ENCODE assay signal across 10 cellular contexts in the genomic region with DNA sequence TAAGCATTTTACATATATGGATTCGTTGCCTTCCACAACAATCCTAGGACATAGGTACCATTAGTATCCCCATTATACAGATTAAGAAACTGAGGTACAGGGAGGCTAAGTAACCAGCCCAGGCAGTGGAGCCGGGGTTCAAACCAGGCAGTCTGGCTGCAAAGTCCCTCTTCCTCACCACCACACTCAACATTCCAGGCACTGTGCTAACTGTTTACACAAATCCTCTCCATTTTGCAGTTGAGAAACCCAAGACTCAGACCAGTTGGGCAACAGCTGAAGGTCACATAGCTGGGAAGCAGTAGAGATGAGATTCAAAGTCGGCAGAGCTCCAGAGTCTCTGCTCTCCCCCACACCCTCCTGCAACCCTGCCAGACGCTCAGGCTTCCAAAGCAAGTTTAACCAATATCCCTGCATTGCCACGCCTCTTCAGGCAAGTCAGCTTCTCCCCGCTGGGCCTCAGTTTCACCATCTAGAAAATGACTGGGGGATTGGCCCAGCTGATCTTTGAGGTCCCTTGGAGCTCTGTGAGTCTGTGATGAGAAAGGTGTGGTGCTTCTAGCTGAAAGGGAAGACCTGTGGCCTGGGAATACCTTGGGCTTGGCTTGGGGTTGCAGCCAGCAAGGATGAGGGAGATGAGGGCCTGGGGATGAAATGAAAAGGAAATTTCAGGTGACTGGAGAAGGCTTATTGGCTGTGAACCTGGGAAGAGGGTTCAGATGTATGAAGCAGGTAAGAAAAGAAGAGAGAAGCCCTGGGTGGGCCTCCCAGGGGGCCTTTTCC. TPM values are rescaled to one million over a fixed set of nuclear protein-coding genes. Genes with fewer than 3 reads are reported as not detected.
DNase-seq lines count a peak whose midpoint lies in the region; TF ChIP-seq lines count a peak whose summit lies in the region.
"Had no signal": no experiment of that assay in that cellular context is flagged by ENCODE, and none has a peak within 500 bp of the region (broad histone marks: within the 10 kb centered on the region; RNA-seq: fewer than 3 reads in every experiment).

No MANE protein-coding gene starts in this region.

- TF ChIP-seq EP300 in sigmoid colon (IDR thresholded peaks at IDR 0.05) = peak in 2 of 4 donors; percentile 69 to 75

- H3K4me3 ChIP-seq in WI38 (ENCODE audit: low read depth, low read length) (peak overlapping the region; percentile 42), fibroblast of pulmonary artery (replicated peaks; ENCODE audit: low read depth, low read length) (no peak overlapping the region), sigmoid colon (no peak overlapping the region)

- peak; percentile 81 for DNase-seq in ELR (ENCODE audit: low read depth)
- DNase-seq in fibroblast of pulmonary artery (ENCODE audit: low read depth) = peak; percentile 99
- peak; percentile 95 for DNase-seq in sigmoid colon
- DNase-seq in effector CD4-positive, alpha-beta T cell = no peak
- no peak for DNase-seq in midbrain (lab: John Stamatoyannopoulos, UW)
- DNase-seq in stimulated activated CD4-positive, alpha-beta T cell treated with anti-CD3 and anti-CD28 coated beads, Interleukin-15, amount 100 ng/mL, for 24 hours = no peak
- DNase-seq in NCI-H526 (lab: John Stamatoyannopoulos, UW) = no peak

- H3K27me3 ChIP-seq in sigmoid colon = no peaks in the 10 kb centered on the region

- 77 to 82% methylated on average over 6 of the region's 6 CpGs for WGBS in sigmoid colon, 2 donors

- intact Hi-C loops in sigmoid colon (cut with DNase I) = loop anchor here (5.0 kb wide), 2 partner anchors 109 to 249 kb away; partner anchors contain the start of gene IGFBP4

- no peaks in the 10 kb centered on the region for H3K9me3 ChIP-seq in sigmoid colon

- no peak for TF ChIP-seq CTCF in WI38 (IDR thresholded peaks at IDR 0.05; ENCODE audit: low read depth, low read length)
- no peak for TF ChIP-seq CTCF in fibroblast of pulmonary artery (IDR thresholded peaks at IDR 0.05; ENCODE audit: low read length, missing control alignments)
- no peak for TF ChIP-seq CTCF in sigmoid colon (IDR thresholded peaks at IDR 0.05)

- no peaks in the 10 kb centered on the region for H3K36me3 ChIP-seq in sigmoid colon

- no peak for TF ChIP-seq POLR2A in sigmoid colon (IDR thresholded peaks at IDR 0.05)

- peak overlapping the region; percentile 74 to 90 (median 87) for H3K27ac ChIP-seq in sigmoid colon
- H3K27ac ChIP-seq: HL-60 had no signal

- H3K4me1 ChIP-seq in sigmoid colon = peaks cover 0 to 79% (median 71%) of the 10 kb centered on the region in 4 donors

RNA-seq across cellular contexts. Expression of gene CCR7, which starts 14.0 kb away (rescaled TPM):
- not detected for total RNA-seq in sigmoid colon
- polyA plus RNA-seq in sigmoid colon = 10 to 100 TPM in 1 of 3 donors, not detected in 2; 73.5 TPM
- total RNA-seq: endothelial cell of umbilical vein had no signal

RNA-seq across cellular contexts. Expression of gene TNS4, which starts 49.9 kb away (rescaled TPM):
- not detected for total RNA-seq in sigmoid colon
- 1 to 10 TPM; 1.2 to 6.9 (median 1.8) TPM for polyA plus RNA-seq in sigmoid colon
- total RNA-seq: endothelial cell of umbilical vein had no signal
- polyA plus RNA-seq: endothelial cell of umbilical vein had no signal

Comparison
In these comparisons a context has a peak if more than half of its experiments do, and no peak if none do; other contexts are left out.
1. DNase-seq: peak in ELR (single experiment), fibroblast of pulmonary artery (single experiment) and sigmoid colon (single experiment); none in effector CD4-positive, alpha-beta T cell (single experiment), midbrain (single experiment), stimulated activated CD4-positive, alpha-beta T cell treated with anti-CD3 and anti-CD28 coated beads, Interleukin-15, amount 100 ng/mL, for 24 hours (single experiment) and NCI-H526 (0 of 2).